Comparison of ENCODE assay signal across 20 cellular contexts in genomic region chr7:39606352-39606751, GRCh38. TPM values are rescaled to one million over a fixed set of nuclear protein-coding genes. Genes with fewer than 3 reads are reported as not detected.
A peak's percentile ranks its signal among the peaks of the same experiment; 100 is the strongest.
DNase-seq lines count a peak whose midpoint lies in the region; ATAC-seq, FAIRE-seq and TF ChIP-seq lines count a peak whose summit lies in the region.
"Had no signal": no experiment of that assay in that cellular context is flagged by ENCODE, and none has a peak within 500 bp of the region (broad histone marks: within the 10 kb centered on the region; RNA-seq: fewer than 3 reads in every experiment).

No MANE protein-coding gene starts in this region.

- TF ChIP-seq CTCF in bronchial epithelial cell (IDR thresholded peaks at IDR 0.05; ENCODE audit: insufficient read depth, low read length, severe bottlenecking), result no peak

- H3K36me3 Mint-ChIP-seq in CD4-positive, alpha-beta memory T cell, result no peaks in the 10 kb centered on the region
- H3K36me3 Mint-ChIP-seq in activated CD4-positive, alpha-beta T cell treated with anti-CD3 and anti-CD28 coated beads for 36 hours (ENCODE audit: low read depth), result no peaks in the 10 kb centered on the region

- H3K36me3 ChIP-seq in CD4-positive, alpha-beta memory T cell (ENCODE audit: insufficient read depth, low read length), result no peaks in the 10 kb centered on the region
- H3K36me3 ChIP-seq in bronchial epithelial cell (ENCODE audit: control insufficient read depth, insufficient read depth, low read length), result no peaks in the 10 kb centered on the region
- H3K36me3 ChIP-seq: stomach had no signal

- POLR2A ChIA-PET in CD4-positive, alpha-beta memory T cell (lab: Charles Lee; ENCODE audit: partially characterized antibody), result interaction anchor here (1.4 to 1.5 kb wide), 3 partner anchors 13 to 127 kb away, joined by 3 to 8 read pairs (median 8); partner anchors contain the start of gene RALA
- POLR2A ChIA-PET in activated CD4-positive, alpha-beta T cell treated with anti-CD3 and anti-CD28 coated beads for 36 hours (lab: Charles Lee), result interaction anchor here (0.7 kb wide), 1 partner anchor 280 kb away, joined by 4 read pairs; no protein-coding TSS in a partner anchor

- ATAC-seq in left colon, result peak; percentile 66
- ATAC-seq in activated CD4-positive, alpha-beta T cell treated with anti-CD3 and anti-CD28 coated beads for 36 hours, result no peak
- ATAC-seq: left lobe of liver had no signal

- H3K27me3 Mint-ChIP-seq in CD4-positive, alpha-beta memory T cell, result peaks cover 7 to 12% of the 10 kb centered on the region in 2 donors
- H3K27me3 Mint-ChIP-seq in activated CD4-positive, alpha-beta T cell treated with anti-CD3 and anti-CD28 coated beads for 36 hours, result peaks cover 13% of the 10 kb centered on the region

- no peak for FAIRE-seq in bronchial epithelial cell (lab: Jason Lieb, UNC)

- no peak overlapping the region for H3K27ac ChIP-seq in CD4-positive, alpha-beta memory T cell (ENCODE audit: low read depth, low read length)
- H3K27ac ChIP-seq: RWPE1 had no signal

- intact Hi-C loops in CD4-positive, alpha-beta memory T cell (cut with micrococcal nuclease), result loop anchor here (2.0 kb wide), 2 partner anchors 14 kb away; no protein-coding TSS in a partner anchor
- intact Hi-C loops in left colon (cut with DNase I, micrococcal nuclease), result no loop called here
- intact Hi-C loops in activated CD4-positive, alpha-beta T cell treated with anti-CD3 and anti-CD28 coated beads for 36 hours (cut with DNase I, micrococcal nuclease), result no loop called here

- no peaks in the 10 kb centered on the region for H3K9me3 ChIP-seq in CD4-positive, alpha-beta memory T cell (ENCODE audit: control insufficient read depth in 1 of 2, low read length in 2 of 2)
- H3K9me3 ChIP-seq: stomach had no signal

- H3K27me3 ChIP-seq in CD4-positive, alpha-beta memory T cell (ENCODE audit: insufficient read depth, low read length), result no peaks in the 10 kb centered on the region
- H3K27me3 ChIP-seq in bronchial epithelial cell (ENCODE audit: control insufficient read depth, insufficient read depth, low read length), result no peaks in the 10 kb centered on the region

- peaks cover 0 to 2% (median 0%) of the 10 kb centered on the region in 8 donors for H3K9me3 Mint-ChIP-seq in CD4-positive, alpha-beta memory T cell
- peaks cover 6% of the 10 kb centered on the region for H3K9me3 Mint-ChIP-seq in activated CD4-positive, alpha-beta T cell treated with anti-CD3 and anti-CD28 coated beads for 36 hours (ENCODE audit: low read depth)

- H3K4me1 ChIP-seq in CD4-positive, alpha-beta memory T cell (ENCODE audit: insufficient read depth, low read length), result peaks cover 44% of the 10 kb centered on the region

- CTCF ChIA-PET in CD4-positive, alpha-beta memory T cell (lab: Charles Lee; ENCODE audit: partially characterized antibody), result interaction anchor here (1.5 to 2.4 kb wide), 2 partner anchors 17 to 26 kb away, joined by 3 to 17 read pairs; no protein-coding TSS in a partner anchor
- CTCF ChIA-PET in activated CD4-positive, alpha-beta T cell treated with anti-CD3 and anti-CD28 coated beads for 36 hours (lab: Charles Lee), result interaction anchor here (1.3 to 1.9 kb wide), 5 partner anchors 13 to 140 kb away, joined by 3 to 8 read pairs (median 3); no protein-coding TSS in a partner anchor

- no peak overlapping the region for H3K4me3 ChIP-seq in CD4-positive, alpha-beta memory T cell (ENCODE audit: low read length in 2 of 2)
- no peak overlapping the region for H3K4me3 ChIP-seq in bronchial epithelial cell (ENCODE audit: low read depth, low read length)
- H3K4me3 ChIP-seq: stomach had no signal

- H3K4me1 Mint-ChIP-seq in CD4-positive, alpha-beta memory T cell, result peaks cover 31 to 65% (median 44%) of the 10 kb centered on the region in 4 donors
- peaks cover 52% of the 10 kb centered on the region for H3K4me1 Mint-ChIP-seq in activated CD4-positive, alpha-beta T cell treated with anti-CD3 and anti-CD28 coated beads for 36 hours

- H3K27ac Mint-ChIP-seq in CD4-positive, alpha-beta memory T cell, result peak overlapping the region; percentile 38 to 86 (median 79)
- H3K27ac Mint-ChIP-seq in activated CD4-positive, alpha-beta T cell treated with anti-CD3 and anti-CD28 coated beads for 36 hours, result no peak overlapping the region
- H3K27ac Mint-ChIP-seq: activated T-helper 2 cell treated with anti-CD3 and anti-CD28 coated beads, Interferon-gamma antibody, Interleukin-2, Interleukin-4, amounts not matched to agents 10 μg/mL and 5 μg/mL and 100 μg/mL, durations not matched to agents 14 hours and 24 hours and 36 hours had no signal

- DNase-seq in CD4-positive, alpha-beta memory T cell, result no peak
- DNase-seq in LoVo (ENCODE audit: low spot score) (peak; percentile 34), bronchial epithelial cell (ENCODE audit: low read depth) (peak; percentile 39), left colon (no peak), cerebellum (ENCODE audit: low spot score) (no peak), dermis blood vessel endothelial cell (no peak)
- no peak for DNase-seq in activated CD4-positive, alpha-beta T cell treated with anti-CD3 and anti-CD28 coated beads for 36 hours
- DNase-seq: activated CD4-positive, alpha-beta T cell treated with anti-CD3 and anti-CD28 coated beads, Interleukin-2, amount 50 U/mL, for 1 hour; amniotic stem cell; central memory CD4-positive, alpha-beta T cell; glutamatergic neuron; HCEC 1CT; NCI-H1417; NCI-H510A; stomach; SW 1271; trophoblast cell had no signal

- H3K4me3 Mint-ChIP-seq in CD4-positive, alpha-beta memory T cell, result peak overlapping the region in 6 of 8 donors; percentile 29 to 69 (median 42)
- H3K4me3 Mint-ChIP-seq in activated CD4-positive, alpha-beta T cell treated with anti-CD3 and anti-CD28 coated beads for 36 hours, result no peak overlapping the region

RNA-seq across cellular contexts. Expression of gene RALA, which starts 17.0 kb away (rescaled TPM):
- 10 to 100 TPM; 46.3 to 47.7 TPM for total RNA-seq in CD4-positive, alpha-beta memory T cell
- 10 to 100 TPM; 31.6 to 50.5 TPM for polyA plus RNA-seq in CD4-positive, alpha-beta memory T cell
- total RNA-seq in bronchial epithelial cell (15.3 and 22.4 TPM in 2 replicates), left colon (10 to 100 TPM; 51.3 to 52.4 TPM), cerebellum (26.9 TPM), dermis blood vessel endothelial cell (36.9 and 49.4 TPM in 2 replicates)
- total RNA-seq in activated CD4-positive, alpha-beta T cell treated with anti-CD3 and anti-CD28 coated beads for 36 hours, result 10 to 100 TPM; 30.7 to 33.7 TPM

RNA-seq across cellular contexts. Expression of gene YAE1, which starts 40.1 kb away (rescaled TPM):
- 10 to 100 TPM; 23.4 to 27.5 TPM for total RNA-seq in CD4-positive, alpha-beta memory T cell
- 10 to 100 TPM; 13.1 to 17.8 TPM for polyA plus RNA-seq in CD4-positive, alpha-beta memory T cell
- 13.2 and 22.8 TPM in 2 replicates for total RNA-seq in bronchial epithelial cell
- total RNA-seq in left colon, result 10 to 100 TPM; 19.0 to 27.4 TPM
- total RNA-seq in activated CD4-positive, alpha-beta T cell treated with anti-CD3 and anti-CD28 coated beads for 36 hours, result 10 to 100 TPM in 1 of 2 experiments, 1 to 10 TPM in 1; 9.8 to 13.5 TPM
- 60.2 TPM for total RNA-seq in cerebellum
- 16.2 and 22.3 TPM in 2 replicates for total RNA-seq in dermis blood vessel endothelial cell

Comparison
In these comparisons a context has a peak if more than half of its experiments do, and no peak if none do; other contexts are left out.
1. DNase-seq: peak in LoVo (single experiment) and bronchial epithelial cell (single experiment); none in CD4-positive, alpha-beta memory T cell (0 of 5), left colon (0 of 2), activated CD4-positive, alpha-beta T cell treated with anti-CD3 and anti-CD28 coated beads for 36 hours (single experiment), cerebellum (single experiment) and dermis blood vessel endothelial cell (single experiment).